8 cellular contexts compared by ENCODE assay signal in the genomic region with DNA sequence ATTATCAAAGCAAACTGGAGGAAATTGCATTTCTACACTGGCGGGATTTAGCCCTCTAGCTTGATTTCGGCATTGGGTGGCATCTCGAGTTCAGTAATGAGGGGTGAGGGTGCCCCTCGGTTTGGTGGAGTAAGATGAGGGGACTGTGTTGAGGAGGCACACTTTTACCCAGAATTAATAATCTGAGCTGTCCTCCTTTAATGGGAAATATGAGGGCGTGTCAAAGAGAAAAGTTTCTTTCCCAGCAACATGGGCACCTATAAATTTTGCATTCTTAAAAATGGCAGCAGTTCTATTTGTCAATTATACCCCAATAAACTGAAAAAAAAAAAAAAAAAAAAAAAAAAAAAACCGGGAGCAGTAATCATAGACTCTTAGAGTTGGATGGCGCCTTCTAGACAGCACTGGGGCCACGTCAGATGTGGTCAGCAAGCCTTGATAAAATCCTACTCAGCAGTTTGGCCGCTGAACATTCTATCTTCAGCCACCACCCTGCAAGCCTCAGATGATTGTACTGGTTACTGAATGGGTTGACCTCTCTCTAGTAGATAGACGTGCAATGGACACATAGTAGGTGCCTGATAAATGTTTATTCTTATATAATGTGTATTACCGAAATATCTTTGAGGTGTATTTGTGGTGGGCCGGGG. TPM values are rescaled to one million over a fixed set of nuclear protein-coding genes. Genes with fewer than 3 reads are reported as not detected.
A peak's percentile ranks its signal among the peaks of the same experiment; 100 is the strongest.
DNase-seq lines count a peak whose midpoint lies in the region; ATAC-seq and TF ChIP-seq lines count a peak whose summit lies in the region.

No MANE protein-coding gene starts in this region.

- peaks cover 23% of the 10 kb centered on the region for H3K27me3 ChIP-seq in CD4-positive, alpha-beta memory T cell (ENCODE audit: insufficient read depth, low read length)
- no peaks in the 10 kb centered on the region for H3K27me3 ChIP-seq in OCI-LY1 (ENCODE audit: insufficient read depth, low read length)
- H3K27me3 ChIP-seq in dorsolateral prefrontal cortex, result peaks cover 0 to 29% (median 0%) of the 10 kb centered on the region in 45 donors
- peaks cover 0 to 2% of the 10 kb centered on the region in 2 donors for H3K27me3 ChIP-seq in mucosa of rectum (ENCODE audit: control insufficient read depth in 2 of 2, insufficient read depth in 2 of 2, low read length in 2 of 2)

- H3K27ac Mint-ChIP-seq in CD4-positive, alpha-beta memory T cell, result no peak overlapping the region

- no peak overlapping the region for H3K27ac ChIP-seq in CD4-positive, alpha-beta memory T cell (ENCODE audit: low read depth, low read length)
- H3K27ac ChIP-seq in OCI-LY1 (ENCODE audit: low read depth, low read length, poor library complexity, severe bottlenecking) (no peak overlapping the region), dorsolateral prefrontal cortex (peak overlapping the region in 27 of 59 donors; percentile 28 to 86 (median 64)), mucosa of rectum (ENCODE audit: low read depth in 2 of 2, low read length in 2 of 2) (peak overlapping the region; percentile 71 to 84)

- H4K20me1 ChIP-seq in OCI-LY1 (ENCODE audit: insufficient read depth, low read length), result no peaks in the 10 kb centered on the region

- POLR2A ChIA-PET in CD4-positive, alpha-beta memory T cell (lab: Charles Lee; ENCODE audit: partially characterized antibody), result no interaction called here

- H3K9me3 Mint-ChIP-seq in CD4-positive, alpha-beta memory T cell, result peaks cover 0 to 3% (median 0%) of the 10 kb centered on the region in 8 donors

- CTCF ChIA-PET in CD4-positive, alpha-beta memory T cell (lab: Charles Lee; ENCODE audit: partially characterized antibody), result interaction anchor here (0.7 to 1.1 kb wide), 3 partner anchors 9 to 892 kb away, joined by 3 to 4 read pairs (median 3); no protein-coding TSS in a partner anchor

- H3K9ac ChIP-seq in OCI-LY1 (ENCODE audit: low read length), result peak overlapping the region; percentile 30; the same call in 1 of the 2 replicates
- peak overlapping the region; percentile 82 to 86 for H3K9ac ChIP-seq in mucosa of rectum (ENCODE audit: low read depth in 1 of 2, low read length in 2 of 2)

- H3K4me1 ChIP-seq in CD4-positive, alpha-beta memory T cell (ENCODE audit: insufficient read depth, low read length), result peaks cover 7% of the 10 kb centered on the region
- H3K4me1 ChIP-seq in OCI-LY1 (ENCODE audit: insufficient read depth, low read length, severe bottlenecking), result peaks cover 9% of the 10 kb centered on the region
- H3K4me1 ChIP-seq in mucosa of rectum (ENCODE audit: control insufficient read depth in 2 of 2, insufficient read depth in 2 of 2, low read length in 2 of 2), result peaks cover 8 to 17% of the 10 kb centered on the region in 2 donors

- H3K4me2 ChIP-seq in OCI-LY1 (ENCODE audit: low read length), result peak overlapping the region; percentile 77

- H3K4me3 ChIP-seq in CD4-positive, alpha-beta memory T cell (ENCODE audit: low read length in 2 of 2), result peak overlapping the region in 1 of 2 donors; percentile 6
- peak overlapping the region; percentile 60 for H3K4me3 ChIP-seq in OCI-LY1 (ENCODE audit: low read depth, low read length, poor library complexity, severe bottlenecking)
- peak overlapping the region; percentile 37 to 87 (median 69) for H3K4me3 ChIP-seq in dorsolateral prefrontal cortex
- H3K4me3 ChIP-seq in mucosa of rectum (ENCODE audit: low read length in 2 of 2), result peak overlapping the region; percentile 89 to 95

- H3K4me1 Mint-ChIP-seq in CD4-positive, alpha-beta memory T cell, result peaks cover 8 to 20% (median 11%) of the 10 kb centered on the region in 4 donors

- H3K36me3 ChIP-seq in CD4-positive, alpha-beta memory T cell (ENCODE audit: insufficient read depth, low read length), result no peaks in the 10 kb centered on the region
- H3K36me3 ChIP-seq in OCI-LY1 (ENCODE audit: insufficient read depth, low read length), result no peaks in the 10 kb centered on the region; the same call in 1 of the 2 replicates
- H3K36me3 ChIP-seq in mucosa of rectum (ENCODE audit: control insufficient read depth in 2 of 2, insufficient read depth in 2 of 2, low read length in 2 of 2), result no peaks in the 10 kb centered on the region

- H3K9me2 ChIP-seq in OCI-LY1 (ENCODE audit: low read depth, low read length), result no peaks in the 10 kb centered on the region

- intact Hi-C loops in CD4-positive, alpha-beta memory T cell (cut with micrococcal nuclease), result no loop called here
- intact Hi-C loops in dorsolateral prefrontal cortex (cut with DNase I), result no loop called here

- H3K79me2 ChIP-seq in OCI-LY1 (ENCODE audit: insufficient read depth, low read length), result no peaks in the 10 kb centered on the region

- H2AFZ ChIP-seq in OCI-LY1 (ENCODE audit: low read length), result no peak overlapping the region

- H3K36me3 Mint-ChIP-seq in CD4-positive, alpha-beta memory T cell, result no peaks in the 10 kb centered on the region

- no peaks in the 10 kb centered on the region for H3F3A ChIP-seq in OCI-LY1 (ENCODE audit: insufficient read depth, low read length)

- peaks cover 33 to 44% of the 10 kb centered on the region in 2 donors for H3K27me3 Mint-ChIP-seq in CD4-positive, alpha-beta memory T cell

- H3K9me3 ChIP-seq in CD4-positive, alpha-beta memory T cell (ENCODE audit: control insufficient read depth in 1 of 2, low read length in 2 of 2), result no peaks in the 10 kb centered on the region
- H3K9me3 ChIP-seq in OCI-LY1 (ENCODE audit: low read length) (no peaks in the 10 kb centered on the region), mucosa of rectum (ENCODE audit: control insufficient read depth in 2 of 2, low read length in 2 of 2) (no peaks in the 10 kb centered on the region)

- TF ChIP-seq CTCF in OCI-LY1 (IDR thresholded peaks at IDR 0.05; ENCODE audit: low read length), result no peak
- TF ChIP-seq CTCF in dorsolateral prefrontal cortex (IDR thresholded peaks at IDR 0.05 in 54 of 56, conservative IDR thresholded peaks at IDR 0.05 in 2 of 56; ENCODE audit: low read depth in 1 of 56, partially characterized antibody in 56 of 56), result no peak

- peak overlapping the region; percentile 73 to 87 (median 78) for H3K4me3 Mint-ChIP-seq in CD4-positive, alpha-beta memory T cell

- DNase-seq in CD4-positive, alpha-beta memory T cell, result no peak
- DNase-seq in dorsolateral prefrontal cortex (no peak), ureter (ENCODE audit: low spot score) (no peak)

- ATAC-seq in GM18517 (IDR thresholded peaks at IDR 0.05; ENCODE audit: unreplicated experiment) (no peak), HG03095 (IDR thresholded peaks at IDR 0.05; ENCODE audit: unreplicated experiment) (no peak), GM19397 (IDR thresholded peaks at IDR 0.05; ENCODE audit: unreplicated experiment) (no peak)

RNA-seq across cellular contexts. Expression of gene PAPSS2, which starts 0.9 kb away (rescaled TPM):
- total RNA-seq in CD4-positive, alpha-beta memory T cell, result under 1 TPM; 0.42 to 0.73 TPM
- under 1 TPM; 0.15 to 0.20 TPM for polyA plus RNA-seq in CD4-positive, alpha-beta memory T cell
- total RNA-seq in dorsolateral prefrontal cortex (10 to 100 TPM in 89 of 120 experiments, 1 to 10 TPM in 31; 3.3 to 29.8 (median 13.6) TPM), ureter (11.7 TPM)

Comparison
In these comparisons a context has a peak if more than half of its experiments do, and no peak if none do; other contexts are left out.
1. H3K27ac ChIP-seq: peak in mucosa of rectum (2 of 2); none in CD4-positive, alpha-beta memory T cell (single experiment) and OCI-LY1 (single experiment).